In genomic region chr11:63985812-63986155, GRCh38 we compare ENCODE assay signal across 8 cellular contexts. TPM values are rescaled to one million over a fixed set of nuclear protein-coding genes. Genes with fewer than 3 reads are reported as not detected.
A peak's percentile ranks its signal among the peaks of the same experiment; 100 is the strongest.
DNase-seq lines count a peak whose midpoint lies in the region; ATAC-seq and TF ChIP-seq lines count a peak whose summit lies in the region.

No MANE protein-coding gene starts in this region.

- H4K20me1 ChIP-seq in OCI-LY7 (ENCODE audit: insufficient read depth, low read length), result peaks cover 5% of the 10 kb centered on the region; the same call in 1 of the 2 replicates

- no peaks in the 10 kb centered on the region for H3K9me2 ChIP-seq in OCI-LY7 (ENCODE audit: insufficient read depth, low read length)

- H3K79me2 ChIP-seq in OCI-LY7 (ENCODE audit: insufficient read depth, low read depth, low read length), result peaks cover 17% of the 10 kb centered on the region; the same call in 1 of the 2 replicates

- peak overlapping the region; percentile 66 for H3K4me3 ChIP-seq in BE2C (ENCODE audit: low read depth, low read length)
- H3K4me3 ChIP-seq in OCI-LY7 (ENCODE audit: low read depth, low read length, poor library complexity, severe bottlenecking), result peak overlapping the region; percentile 91
- H3K4me3 ChIP-seq in gastrocnemius medialis, result peak overlapping the region; percentile 83 to 99 (median 92)

- H3K4me1 ChIP-seq in BE2C (no peaks in the 10 kb centered on the region), OCI-LY7 (ENCODE audit: insufficient read depth, low read length, poor library complexity, severe bottlenecking) (peaks cover 39% of the 10 kb centered on the region), gastrocnemius medialis (peaks cover 18 to 22% of the 10 kb centered on the region in 2 donors)

- peak overlapping the region; percentile 88 for H3K4me2 ChIP-seq in OCI-LY7 (ENCODE audit: low read length)

- CTCF ChIA-PET in OCI-LY7 (lab: Charles Lee; ENCODE audit: unreplicated experiment), result no interaction called here

- ATAC-seq in GM21390 (IDR thresholded peaks at IDR 0.05; ENCODE audit: unreplicated experiment), result peak; percentile 47
- ATAC-seq in gastrocnemius medialis, result peak; percentile 12 to 28

- intact Hi-C loops in OCI-LY7 (cut with micrococcal nuclease; ENCODE audit: unreplicated experiment), result no loop called here
- intact Hi-C loops in gastrocnemius medialis (cut with DNase I; ENCODE audit: low total_unique reads), result no loop called here

- TF ChIP-seq POLR2A in gastrocnemius medialis (IDR thresholded peaks at IDR 0.05), result no peak

- H2AFZ ChIP-seq in OCI-LY7 (ENCODE audit: low read length), result peak overlapping the region; percentile 67

- POLR2A ChIA-PET in OCI-LY7 (lab: Charles Lee), result interaction anchor here (0.8 to 1.4 kb wide), 2 partner anchors 33 to 147 kb away, joined by 3 to 4 read pairs; partner anchors contain the start of gene MARK2

- no peaks in the 10 kb centered on the region; the same call in 1 of the 2 replicates for H3K36me3 ChIP-seq in BE2C
- peaks cover 23% of the 10 kb centered on the region for H3K36me3 ChIP-seq in OCI-LY7 (ENCODE audit: insufficient read depth, low read length)
- H3K36me3 ChIP-seq in gastrocnemius medialis, result peaks cover 0 to 8% of the 10 kb centered on the region in 2 donors

- TSS peak; percentile 86 for BruUV-seq in OCI-LY7 (replicated peaks; lab: Mats Ljungman, UMichigan)

- DNase-seq in BE2C (no peak), OCI-LY7 (ENCODE audit: low spot score) (peak; percentile 68), glomerular visceral epithelial cell (ENCODE audit: extremely low spot score) (peak; percentile 27), gastrocnemius medialis (no peak), NCI-H1048 (lab: John Stamatoyannopoulos, UW) (no peak), NCI-H1417 treated with DMSO at 0.1 percent for 48 hours (lab: John Stamatoyannopoulos, UW) (no peak)
- DNase-seq in activated effector memory CD4-positive, alpha-beta T cell treated with Interleukin-2 at 50 U/mL for 16 hours, result peak; percentile 67

- in situ Hi-C loops in gastrocnemius medialis (cut with MboI; ENCODE audit: low sequenced_read_pairs in 4 of 4), result no loop called here

- H3K27me3 ChIP-seq in BE2C (no peaks in the 10 kb centered on the region), gastrocnemius medialis (no peaks in the 10 kb centered on the region)

- no peak for TF ChIP-seq CTCF in BE2C (IDR thresholded peaks at IDR 0.05; ENCODE audit: low read depth, low read length)
- TF ChIP-seq CTCF in OCI-LY7 (conservative IDR thresholded peaks at IDR 0.05; ENCODE audit: low read length), result no peak
- no peak for TF ChIP-seq CTCF in gastrocnemius medialis (IDR thresholded peaks at IDR 0.05 in 4 of 5, conservative IDR thresholded peaks at IDR 0.05 in 1 of 5)

- H3K9me3 ChIP-seq in BE2C (no peaks in the 10 kb centered on the region), OCI-LY7 (ENCODE audit: low read length) (no peaks in the 10 kb centered on the region), gastrocnemius medialis (no peaks in the 10 kb centered on the region)

- H3K27ac ChIP-seq in OCI-LY7 (ENCODE audit: low read depth, low read length, poor library complexity, severe bottlenecking) (peak overlapping the region; percentile 72), gastrocnemius medialis (peak overlapping the region; percentile 83 to 88 (median 86))

RNA-seq across cellular contexts. Expression of gene OTUB1, which starts 0.5 kb away (rescaled TPM):
- 208 TPM for polyA plus RNA-seq in BE2C (2012; ENCODE audit: insufficient read depth, insufficient read length, low read depth)
- 51.9 and 72.4 TPM in 2 replicates for total RNA-seq in OCI-LY7 (2014; rRNA removed; shearing (Covaris generic))
- total RNA-seq in OCI-LY7 (2022) (88.1 and 88.5 TPM in 2 replicates), gastrocnemius medialis (10 to 100 TPM; 48.0 to 70.3 (median 59.5) TPM)

RNA-seq across cellular contexts. Expression of gene COX8A, which starts 11.4 kb away (rescaled TPM):
- 1,092 TPM for polyA plus RNA-seq in BE2C (2012; ENCODE audit: insufficient read depth, insufficient read length, low read depth)
- 523 and 811 TPM in 2 replicates for total RNA-seq in OCI-LY7 (2014; rRNA removed; shearing (Covaris generic))
- 373 and 448 TPM in 2 replicates for total RNA-seq in OCI-LY7 (2022)
- total RNA-seq in gastrocnemius medialis, result 1,000 to 10,000 TPM in 2 of 4 donors, 100 to 1,000 TPM in 2; 812 to 1,326 (median 983) TPM

RNA-seq across cellular contexts. Expression of gene NAA40, which starts 47.0 kb away (rescaled TPM):
- polyA plus RNA-seq in BE2C (2012; ENCODE audit: insufficient read depth, insufficient read length, low read depth), result 17.7 TPM
- total RNA-seq in OCI-LY7 (2014; rRNA removed; shearing (Covaris generic)), result 24.5 and 34.5 TPM in 2 replicates
- total RNA-seq in OCI-LY7 (2022) (45.1 and 45.5 TPM in 2 replicates), gastrocnemius medialis (10 to 100 TPM in 1 of 4 donors, 1 to 10 TPM in 3; 4.9 to 11.4 (median 6.5) TPM)

RNA-seq across cellular contexts. Expression of gene FLRT1, which starts 49.9 kb away (rescaled TPM):
- 4.3 TPM for polyA plus RNA-seq in BE2C (2012; ENCODE audit: insufficient read depth, insufficient read length, low read depth)
- total RNA-seq in OCI-LY7 (2014; rRNA removed; shearing (Covaris generic)), result not detected in 2 replicates
- total RNA-seq in OCI-LY7 (2022) (0.11 TPM in 1 of 2 replicates, not detected in the other), gastrocnemius medialis (not detected)

Comparison
In these comparisons a context has a peak if more than half of its experiments do, and no peak if none do; other contexts are left out.
1. DNase-seq: peak in OCI-LY7 (single experiment), activated effector memory CD4-positive, alpha-beta T cell treated with Interleukin-2 at 50 U/mL for 16 hours (single experiment) and glomerular visceral epithelial cell (single experiment); none in BE2C (single experiment), gastrocnemius medialis (0 of 2), NCI-H1048 (single experiment) and NCI-H1417 treated with DMSO at 0.1 percent for 48 hours (single experiment).
2. Peak in every context shown above with its lines, with median percentiles within 50 percentile points of each other: H3K4me3 ChIP-seq.